Comparison of ENCODE assay signal across 9 cellular contexts in the genomic region with DNA sequence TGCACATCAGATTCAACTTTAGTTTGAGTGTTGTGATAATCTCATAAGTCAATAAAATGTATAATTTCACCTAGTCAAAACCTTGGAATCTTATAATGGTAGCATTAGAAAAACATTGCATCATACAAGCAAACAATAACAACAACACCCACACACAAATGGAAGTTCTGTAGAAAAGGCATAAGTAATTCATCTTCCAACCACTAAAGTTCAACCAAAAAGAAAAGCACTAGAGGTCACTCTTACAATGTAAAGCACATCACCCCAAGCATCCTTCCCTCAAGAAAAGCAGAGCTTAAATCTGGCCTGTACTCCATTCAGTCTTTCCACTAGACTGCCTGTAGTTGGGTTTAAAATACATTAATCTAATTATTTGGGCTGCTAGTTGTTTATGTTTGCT. TPM values are rescaled to one million over a fixed set of nuclear protein-coding genes. Genes with fewer than 3 reads are reported as not detected.
A peak's percentile ranks its signal among the peaks of the same experiment; 100 is the strongest.
DNase-seq lines count a peak whose midpoint lies in the region; ATAC-seq and TF ChIP-seq lines count a peak whose summit lies in the region.
"Had no signal": no experiment of that assay in that cellular context is flagged by ENCODE, and none has a peak within 500 bp of the region (broad histone marks: within the 10 kb centered on the region; RNA-seq: fewer than 3 reads in every experiment).

No MANE protein-coding gene starts in this region.

- H3F3A ChIP-seq in SK-N-SH (replicated peaks; ENCODE audit: insufficient read depth) = no peaks in the 10 kb centered on the region

- H3K36me3 ChIP-seq in SK-N-SH (replicated peaks in 1 of 2; ENCODE audit: control insufficient read depth in 1 of 2, insufficient read depth in 2 of 2, low read length in 1 of 2) = no peaks in the 10 kb centered on the region
- no peaks in the 10 kb centered on the region for H3K36me3 ChIP-seq in testis (ENCODE audit: low read depth, missing control alignments)
- H3K36me3 ChIP-seq: BLaER1 had no signal

- no peak overlapping the region; a peak in 1 of 4 replicates for H3K27ac ChIP-seq in SK-N-SH (ENCODE audit: low read depth in 2 of 2, low read length in 1 of 2)
- no peak overlapping the region for H3K27ac ChIP-seq in testis
- H3K27ac ChIP-seq: BLaER1 had no signal

- H2AFZ ChIP-seq in SK-N-SH (ENCODE audit: low read depth) = no peak overlapping the region

- TF ChIP-seq CTCF in SK-N-SH (IDR thresholded peaks at IDR 0.05) = peak; percentile 23; the same call in 1 of the 2 replicates
- TF ChIP-seq CTCF in choroid plexus epithelial cell (conservative IDR thresholded peaks at IDR 0.05; ENCODE audit: low read depth, low read length) = no peak
- TF ChIP-seq CTCF in testis (IDR thresholded peaks at IDR 0.05) = peak in 2 of 3 experiments; percentile 20 to 27

- H3K27me3 ChIP-seq in SK-N-SH (ENCODE audit: insufficient read depth) = no peaks in the 10 kb centered on the region
- no peaks in the 10 kb centered on the region for H3K27me3 ChIP-seq in testis
- H3K27me3 ChIP-seq: BLaER1 had no signal

- no peaks in the 10 kb centered on the region for H4K20me1 ChIP-seq in SK-N-SH (ENCODE audit: insufficient read depth)
- H4K20me1 ChIP-seq: BLaER1 had no signal

- ATAC-seq in SK-N-SH treated with all-trans-retinoic acid at 6 μM for 48 hours (no peak), HG03521 (IDR thresholded peaks at IDR 0.05; ENCODE audit: unreplicated experiment) (no peak)

- no peak overlapping the region for H3K4me2 ChIP-seq in SK-N-SH
- H3K4me2 ChIP-seq: BLaER1 had no signal

- H3K4me1 ChIP-seq in SK-N-SH (ENCODE audit: control insufficient read depth in 1 of 2, insufficient read depth in 2 of 2, low read depth in 1 of 2, low read length in 1 of 2) = no peaks in the 10 kb centered on the region; a peak in 2 of 4 replicates
- no peaks in the 10 kb centered on the region for H3K4me1 ChIP-seq in testis
- H3K4me1 ChIP-seq: BLaER1 had no signal

- TF ChIP-seq POLR2A in testis (IDR thresholded peaks at IDR 0.05) = no peak

- DNase-seq in SK-N-SH (peak; percentile 21), NCI-H2081 treated with DMSO at 0.1 percent for 48 hours (lab: John Stamatoyannopoulos, UW) (peak; percentile 1), choroid plexus epithelial cell (ENCODE audit: low read depth) (peak; percentile 3), testis (no peak), COLO668 (lab: John Stamatoyannopoulos, UW; ENCODE audit: unreplicated experiment) (no peak), posterior vena cava (ENCODE audit: low spot score) (no peak)

- H3K9me2 ChIP-seq in SK-N-SH = no peaks in the 10 kb centered on the region

- POLR2A ChIA-PET in SK-N-SH (lab: Yijun Ruan, JAX) = interaction anchor here (0.8 to 1.1 kb wide), 2 partner anchors 375 to 378 kb away, joined by 3 to 6 read pairs; no protein-coding TSS in a partner anchor

- CTCF ChIA-PET in SK-N-SH (lab: Yijun Ruan, JAX) = interaction anchor here (0.5 to 8.1 kb wide), 34 partner anchors 8 to 905 kb away, joined by 3 to 84 read pairs (median 4); no protein-coding TSS in a partner anchor

- TF ChIP-seq EP300 in SK-N-SH (IDR thresholded peaks at IDR 0.05; ENCODE audit: borderline replicate concordance in 1 of 2, low read depth in 1 of 2, low read length in 1 of 2) = no peak

- peak; percentile 85 for TF ChIP-seq RAD21 in SK-N-SH (IDR thresholded peaks at IDR 0.05; ENCODE audit: low read length)

- H3K4me3 ChIP-seq in SK-N-SH (ENCODE audit: low read depth in 2 of 2, low read length in 1 of 2) (no peak overlapping the region; a peak in 1 of 4 replicates), choroid plexus epithelial cell (ENCODE audit: low read depth, low read length) (no peak overlapping the region), testis (no peak overlapping the region)
- H3K4me3 ChIP-seq: BLaER1 had no signal

- H3K9me3 ChIP-seq in SK-N-SH = no peaks in the 10 kb centered on the region
- H3K9me3 ChIP-seq in testis = no peaks in the 10 kb centered on the region
- H3K9me3 ChIP-seq: BLaER1 had no signal

- H3K79me2 ChIP-seq in SK-N-SH (ENCODE audit: insufficient read depth) = no peaks in the 10 kb centered on the region

- no peak overlapping the region for H3K9ac ChIP-seq in SK-N-SH
- H3K9ac ChIP-seq: BLaER1 had no signal

- intact Hi-C loops in testis (cut with DNase I; ENCODE audit: low total_unique reads) (no loop called here), posterior vena cava (cut with DNase I) (no loop called here)

TF ChIP-seq in SK-N-SH, 30 proteins besides CTCF, POLR2A, EP300 and RAD21 (continues in another document):
- no peak for TF ChIP-seq GABPA (IDR thresholded peaks at IDR 0.05; ENCODE audit: low read depth)
- TF ChIP-seq, protein P1, sequence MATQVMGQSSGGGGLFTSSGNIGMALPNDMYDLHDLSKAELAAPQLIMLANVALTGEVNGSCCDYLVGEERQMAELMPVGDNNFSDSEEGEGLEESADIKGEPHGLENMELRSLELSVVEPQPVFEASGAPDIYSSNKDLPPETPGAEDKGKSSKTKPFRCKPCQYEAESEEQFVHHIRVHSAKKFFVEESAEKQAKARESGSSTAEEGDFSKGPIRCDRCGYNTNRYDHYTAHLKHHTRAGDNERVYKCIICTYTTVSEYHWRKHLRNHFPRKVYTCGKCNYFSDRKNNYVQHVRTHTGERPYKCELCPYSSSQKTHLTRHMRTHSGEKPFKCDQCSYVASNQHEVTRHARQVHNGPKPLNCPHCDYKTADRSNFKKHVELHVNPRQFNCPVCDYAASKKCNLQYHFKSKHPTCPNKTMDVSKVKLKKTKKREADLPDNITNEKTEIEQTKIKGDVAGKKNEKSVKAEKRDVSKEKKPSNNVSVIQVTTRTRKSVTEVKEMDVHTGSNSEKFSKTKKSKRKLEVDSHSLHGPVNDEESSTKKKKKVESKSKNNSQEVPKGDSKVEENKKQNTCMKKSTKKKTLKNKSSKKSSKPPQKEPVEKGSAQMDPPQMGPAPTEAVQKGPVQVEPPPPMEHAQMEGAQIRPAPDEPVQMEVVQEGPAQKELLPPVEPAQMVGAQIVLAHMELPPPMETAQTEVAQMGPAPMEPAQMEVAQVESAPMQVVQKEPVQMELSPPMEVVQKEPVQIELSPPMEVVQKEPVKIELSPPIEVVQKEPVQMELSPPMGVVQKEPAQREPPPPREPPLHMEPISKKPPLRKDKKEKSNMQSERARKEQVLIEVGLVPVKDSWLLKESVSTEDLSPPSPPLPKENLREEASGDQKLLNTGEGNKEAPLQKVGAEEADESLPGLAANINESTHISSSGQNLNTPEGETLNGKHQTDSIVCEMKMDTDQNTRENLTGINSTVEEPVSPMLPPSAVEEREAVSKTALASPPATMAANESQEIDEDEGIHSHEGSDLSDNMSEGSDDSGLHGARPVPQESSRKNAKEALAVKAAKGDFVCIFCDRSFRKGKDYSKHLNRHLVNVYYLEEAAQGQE (IDR thresholded peaks at IDR 0.05; ENCODE audit: low read depth, low read length) = no peak

TF ChIP-seq in SK-N-SH treated with all-trans-retinoic acid at 6 μM for 48 hours, 23 proteins besides CTCF, POLR2A, EP300 and RAD21:
- no peak for TF ChIP-seq TCF4 (CRISPR knock-in tag; IDR thresholded peaks at IDR 0.05; ENCODE audit: borderline replicate concordance)
- TF ChIP-seq, protein P2, sequence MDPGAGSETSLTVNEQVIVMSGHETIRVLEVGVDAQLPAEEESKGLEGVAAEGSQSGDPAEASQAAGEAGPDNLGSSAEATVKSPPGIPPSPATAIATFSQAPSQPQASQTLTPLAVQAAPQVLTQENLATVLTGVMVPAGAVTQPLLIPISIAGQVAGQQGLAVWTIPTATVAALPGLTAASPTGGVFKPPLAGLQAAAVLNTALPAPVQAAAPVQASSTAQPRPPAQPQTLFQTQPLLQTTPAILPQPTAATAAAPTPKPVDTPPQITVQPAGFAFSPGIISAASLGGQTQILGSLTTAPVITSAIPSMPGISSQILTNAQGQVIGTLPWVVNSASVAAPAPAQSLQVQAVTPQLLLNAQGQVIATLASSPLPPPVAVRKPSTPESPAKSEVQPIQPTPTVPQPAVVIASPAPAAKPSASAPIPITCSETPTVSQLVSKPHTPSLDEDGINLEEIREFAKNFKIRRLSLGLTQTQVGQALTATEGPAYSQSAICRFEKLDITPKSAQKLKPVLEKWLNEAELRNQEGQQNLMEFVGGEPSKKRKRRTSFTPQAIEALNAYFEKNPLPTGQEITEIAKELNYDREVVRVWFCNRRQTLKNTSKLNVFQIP (CRISPR knock-in tag; IDR thresholded peaks at IDR 0.05; ENCODE audit: borderline replicate concordance, low read depth) = no peak
- TF ChIP-seq ZC3H10 (CRISPR knock-in tag; IDR thresholded peaks at IDR 0.05) = no peak
- TF ChIP-seq ZNF565 (CRISPR knock-in tag; conservative IDR thresholded peaks at IDR 0.05; ENCODE audit: low read depth) = no peak
- no peak for TF ChIP-seq GLIS3 (CRISPR knock-in tag; IDR thresholded peaks at IDR 0.05)
- TF ChIP-seq ZFP3 (CRISPR knock-in tag; IDR thresholded peaks at IDR 0.05) = no peak
- no peak for TF ChIP-seq ZNF70 (CRISPR knock-in tag; IDR thresholded peaks at IDR 0.05)
TF ChIP-seq in SK-N-SH treated with all-trans-retinoic acid at 6 μM for 48 hours: peak in this region for 0.

RNA-seq across cellular contexts. Expression of gene CNTNAP4, which starts 1.8 kb away (rescaled TPM):
- polyA plus RNA-seq in SK-N-SH (2012; rRNA removed) (not detected in 2 replicates), testis (ENCODE audit: insufficient read depth, low read depth, low replicate concordance) (1.5 TPM)
- 0.01 and 0.04 TPM in 2 replicates for polyA plus RNA-seq in SK-N-SH (2012; cell fraction: cytosol; rRNA removed)
- 0.01 and 0.02 TPM in 2 replicates for polyA plus RNA-seq in SK-N-SH (2012; cell fraction: nucleus; rRNA removed)
- total RNA-seq in testis (1 to 10 TPM; 2.2 to 3.5 TPM), posterior vena cava (under 1 TPM in 1 of 2 donors, not detected in 1; 0.24 TPM)

Comparison
In these comparisons a context has a peak if more than half of its experiments do, and no peak if none do; other contexts are left out.
1. DNase-seq: peak in SK-N-SH (single experiment), NCI-H2081 treated with DMSO at 0.1 percent for 48 hours (single experiment) and choroid plexus epithelial cell (single experiment); none in testis (single experiment), COLO668 (single experiment) and posterior vena cava (single experiment).